8 cellular contexts compared by ENCODE assay signal in genomic region chr19:35013047-35013819, GRCh38. TPM values are rescaled to one million over a fixed set of nuclear protein-coding genes. Genes with fewer than 3 reads are reported as not detected.
DNase-seq lines count a peak whose midpoint lies in the region; ATAC-seq and TF ChIP-seq lines count a peak whose summit lies in the region.

No MANE protein-coding gene starts in this region.

- ATAC-seq in Right ventricle myocardium superior (ENCODE audit: poor library complexity) (peak; percentile 79), gastrocnemius medialis (peak in 1 of 2 donors; percentile 68), GM21737 (IDR thresholded peaks at IDR 0.05; ENCODE audit: unreplicated experiment) (no peak)

- no peak overlapping the region for H3K4me3 ChIP-seq in BE2C (ENCODE audit: low read depth, low read length)
- no peak overlapping the region for H3K4me3 ChIP-seq in gastrocnemius medialis

- POLR2A ChIA-PET in HEK293T (lab: Yijun Ruan, JAX) = no interaction called here

- H3K27me3 ChIP-seq in BE2C (no peaks in the 10 kb centered on the region), gastrocnemius medialis (no peaks in the 10 kb centered on the region)

- TF ChIP-seq CTCF in BE2C (IDR thresholded peaks at IDR 0.05; ENCODE audit: low read depth, low read length) (peak; percentile 86), gastrocnemius medialis (IDR thresholded peaks at IDR 0.05 in 4 of 5, conservative IDR thresholded peaks at IDR 0.05 in 1 of 5) (peak; percentile 94 to 99 (median 96))

- peak overlapping the region in 2 of 4 donors; percentile 23 to 36 for H3K27ac ChIP-seq in gastrocnemius medialis

- CTCF ChIA-PET in HEK293T (lab: Yijun Ruan, JAX) = no interaction called here

- no peak for TF ChIP-seq POLR2A in gastrocnemius medialis (IDR thresholded peaks at IDR 0.05)

- intact Hi-C loops in Right ventricle myocardium superior (cut with DNase I) (loop anchor here (2.0 kb wide), 1 partner anchor 40 kb away; no protein-coding TSS in a partner anchor), gastrocnemius medialis (cut with DNase I; ENCODE audit: low total_unique reads) (loop anchor here (1.0 kb wide), 1 partner anchor 40 kb away; no protein-coding TSS in a partner anchor)

- H3K36me3 ChIP-seq in BE2C (peaks cover 60% of the 10 kb centered on the region), gastrocnemius medialis (peaks cover 0 to 55% of the 10 kb centered on the region in 2 donors)

- DNase-seq in BE2C = peak; percentile 80
- DNase-seq in HEK293T (ENCODE audit: extremely low spot score) = peak; percentile 82
- peak; percentile 13 for DNase-seq in SKM-1 (lab: John Stamatoyannopoulos, UW; ENCODE audit: unreplicated experiment)
- DNase-seq in activated naive CD4-positive, alpha-beta T cell treated with anti-CD3 and anti-CD28 coated beads, Interleukin-2, amount 50 U/mL, for 16 hours = peak; percentile 82
- DNase-seq in Right ventricle myocardium superior = peak; percentile 88
- peak; percentile 44 to 64 for DNase-seq in gastrocnemius medialis
- no peak for DNase-seq in NCI-H226

- H3K4me1 ChIP-seq in BE2C = no peaks in the 10 kb centered on the region
- H3K4me1 ChIP-seq in gastrocnemius medialis = peaks cover 0 to 10% of the 10 kb centered on the region in 2 donors

- no peaks in the 10 kb centered on the region for H3K9me3 ChIP-seq in BE2C
- no peaks in the 10 kb centered on the region for H3K9me3 ChIP-seq in gastrocnemius medialis

- in situ Hi-C loops in gastrocnemius medialis (cut with MboI; ENCODE audit: low sequenced_read_pairs in 4 of 4) = no loop called here

TF ChIP-seq in HEK293T, 16 proteins besides CTCF, POLR2A, EP300 and RAD21:
- no peak for TF ChIP-seq SUZ12 (IDR thresholded peaks at IDR 0.05)
- TF ChIP-seq L3MBTL2 (conservative IDR thresholded peaks at IDR 0.05) = no peak
- TF ChIP-seq CTBP1 (IDR thresholded peaks at IDR 0.05; ENCODE audit: borderline replicate concordance) = no peak
- no peak for TF ChIP-seq ARNT (IDR thresholded peaks at IDR 0.05)
- no peak for TF ChIP-seq LEF1 (IDR thresholded peaks at IDR 0.05; ENCODE audit: borderline replicate concordance)
- no peak for TF ChIP-seq FOXM1 (IDR thresholded peaks at IDR 0.05; ENCODE audit: borderline replicate concordance)
- no peak for TF ChIP-seq FOXK2 (IDR thresholded peaks at IDR 0.05)
- no peak for TF ChIP-seq SP1 (IDR thresholded peaks at IDR 0.05)
- TF ChIP-seq FOXA1 (IDR thresholded peaks at IDR 0.05) = no peak
- TF ChIP-seq ELF4 (IDR thresholded peaks at IDR 0.05) = no peak
- no peak for TF ChIP-seq NFRKB (IDR thresholded peaks at IDR 0.05)
- TF ChIP-seq HDGF (IDR thresholded peaks at IDR 0.05; ENCODE audit: borderline replicate concordance) = no peak
- TF ChIP-seq TARDBP (IDR thresholded peaks at IDR 0.05) = no peak
- TF ChIP-seq PKNOX1 (IDR thresholded peaks at IDR 0.05) = no peak

RNA-seq across cellular contexts. Expression of gene GRAMD1A, which starts 13.1 kb away (rescaled TPM):
- polyA plus RNA-seq in BE2C (2012; ENCODE audit: insufficient read depth, insufficient read length, low read depth) = 149 TPM
- 25.5 TPM for total RNA-seq in Right ventricle myocardium superior
- 10 to 100 TPM; 38.8 to 45.1 (median 43.7) TPM for total RNA-seq in gastrocnemius medialis

RNA-seq across cellular contexts. Expression of gene SCN1B, which starts 17.0 kb away (rescaled TPM):
- 3.0 TPM for polyA plus RNA-seq in BE2C (2012; ENCODE audit: insufficient read depth, insufficient read length, low read depth)
- total RNA-seq in Right ventricle myocardium superior = 48.2 TPM
- 100 to 1,000 TPM; 194 to 469 (median 289) TPM for total RNA-seq in gastrocnemius medialis

RNA-seq across cellular contexts. Expression of gene HPN, which starts 28.3 kb away (rescaled TPM):
- not detected for polyA plus RNA-seq in BE2C (2012; ENCODE audit: insufficient read depth, insufficient read length, low read depth)
- total RNA-seq in Right ventricle myocardium superior (5.6 TPM), gastrocnemius medialis (10 to 100 TPM in 3 of 4 donors, 1 to 10 TPM in 1; 9.1 to 24.0 (median 17.1) TPM)

RNA-seq across cellular contexts. Expression of gene ZNF792, which starts 49.2 kb away (rescaled TPM):
- polyA plus RNA-seq in BE2C (2012; ENCODE audit: insufficient read depth, insufficient read length, low read depth) = 22.6 TPM
- 3.3 TPM for total RNA-seq in Right ventricle myocardium superior
- total RNA-seq in gastrocnemius medialis = 1 to 10 TPM; 1.7 to 3.5 (median 2.7) TPM
